In genomic region chr12:75701859-75702258, GRCh38 we compare ENCODE assay signal across 10 cellular contexts.
"Had no signal": no experiment of that assay in that cellular context is flagged by ENCODE, and none has a peak within 500 bp of the region (broad histone marks: within the 10 kb centered on the region; RNA-seq: fewer than 3 reads in every experiment).

No MANE protein-coding gene starts in this region.

- ATAC-seq: body of pancreas, left lung had no signal

- H3K27ac Mint-ChIP-seq: dendritic cell treated with granulocyte-macrophage colony-stimulating factor and Interleukin-4, amounts not matched to agents 40 ng/mL and 50 ng/mL, for 4 days had no signal

- H3K27me3 Mint-ChIP-seq: dendritic cell treated with granulocyte-macrophage colony-stimulating factor and Interleukin-4, amounts not matched to agents 40 ng/mL and 50 ng/mL, for 4 days had no signal

- H3K27ac ChIP-seq: body of pancreas, left lung, stomach, thoracic aorta had no signal

- H3K9me3 Mint-ChIP-seq: dendritic cell treated with granulocyte-macrophage colony-stimulating factor and Interleukin-4, amounts not matched to agents 40 ng/mL and 50 ng/mL, for 4 days had no signal

- H3K9me3 ChIP-seq: body of pancreas, left lung, stomach, thoracic aorta had no signal

- H3K4me3 Mint-ChIP-seq: dendritic cell treated with granulocyte-macrophage colony-stimulating factor and Interleukin-4, amounts not matched to agents 40 ng/mL and 50 ng/mL, for 4 days; neural crest cell had no signal

- H3K27me3 ChIP-seq: body of pancreas, left lung, stomach had no signal

- H3K36me3 ChIP-seq: left lung, stomach, thoracic aorta had no signal

- H3K4me3 ChIP-seq: body of pancreas, left lung, stomach, thoracic aorta had no signal

- DNase-seq: activated CD4-positive, alpha-beta T cell treated with anti-CD3 and anti-CD28 coated beads, Interleukin-2, amount 50 U/mL, for 4 hours; body of pancreas; central memory CD4-positive, alpha-beta T cell; erythroblast; left lung; stimulated activated CD4-positive, alpha-beta T cell treated with anti-CD3 and anti-CD28 coated beads, Interleukin-2, amount 100 ng/mL, for 48 hours; stomach had no signal
